ENCODE assay signal across 30 cellular contexts in the genomic region with DNA sequence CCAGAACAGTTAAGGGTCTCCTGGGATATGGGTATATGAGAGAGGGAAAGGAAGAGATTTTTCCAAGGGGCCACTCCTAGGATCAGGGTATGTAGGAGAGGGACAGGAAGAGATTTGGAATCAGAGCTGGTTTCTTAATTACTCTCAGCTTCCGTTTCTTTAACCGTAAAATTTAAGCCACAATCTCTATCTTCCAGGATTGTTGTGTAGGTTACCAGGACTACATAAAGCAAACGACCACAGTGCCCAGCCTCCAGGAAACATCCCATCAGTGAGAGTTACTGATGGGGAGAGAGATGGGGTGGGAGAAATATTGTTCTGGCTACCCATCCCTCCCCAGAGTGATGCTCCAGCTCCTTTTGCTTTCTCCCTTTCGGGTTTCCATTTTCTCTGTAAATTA.
"Had no signal": no experiment of that assay in that cellular context is flagged by ENCODE, and none has a peak within 500 bp of the region (broad histone marks: within the 10 kb centered on the region; RNA-seq: fewer than 3 reads in every experiment).

No MANE protein-coding gene starts in this region.

- H3K27ac ChIP-seq: left lung, lower lobe of right lung, pancreas, prostate gland, skin epidermis, stomach, testis, thyroid gland, transverse colon, upper lobe of left lung, vagina had no signal

- H3K4me1 Mint-ChIP-seq: naive thymus-derived CD8-positive, alpha-beta T cell; neural crest cell; stimulated activated naive B cell treated with anti-CD40 and anti-IgM and Interleukin-4, amounts not matched to agents 10 μg/mL and 1 μg/mL and 100 μg/mL, for 72 hours had no signal

- H3K36me3 Mint-ChIP-seq: naive thymus-derived CD8-positive, alpha-beta T cell; stimulated activated naive B cell treated with anti-CD40 and anti-IgM and Interleukin-4, amounts not matched to agents 10 μg/mL and 1 μg/mL and 100 μg/mL, for 72 hours had no signal

- H3K36me3 ChIP-seq: left lung, lower lobe of right lung, pancreas, prostate gland, stomach, thyroid gland, transverse colon, upper lobe of left lung, vagina had no signal

- H3K4me3 ChIP-seq: left lung, lower lobe of right lung, pancreas, prostate gland, skin epidermis, stomach, testis, thyroid gland, transverse colon, upper lobe of left lung, vagina had no signal

- H3K9me3 ChIP-seq: left lung, lower lobe of right lung, pancreas, prostate gland, stomach, testis, thyroid gland, transverse colon, upper lobe of left lung, vagina had no signal

- H3K4me1 ChIP-seq: left lung, lower lobe of right lung, pancreas, prostate gland, stomach, testis, thyroid gland, transverse colon, upper lobe of left lung, vagina had no signal

- H3K27me3 ChIP-seq: left lung, pancreas, stomach, testis, thyroid gland, transverse colon, upper lobe of left lung, vagina had no signal

- H3K4me3 Mint-ChIP-seq: naive thymus-derived CD8-positive, alpha-beta T cell; nephron; neural crest cell; stimulated activated naive B cell treated with anti-CD40 and anti-IgM and Interleukin-4, amounts not matched to agents 10 μg/mL and 1 μg/mL and 100 μg/mL, for 72 hours had no signal

- FAIRE-seq: keratinocyte, pancreas had no signal

- H3K27ac Mint-ChIP-seq: naive thymus-derived CD8-positive, alpha-beta T cell; nephron; stimulated activated naive B cell treated with anti-CD40 and anti-IgM and Interleukin-4, amounts not matched to agents 10 μg/mL and 1 μg/mL and 100 μg/mL, for 72 hours had no signal

- H3K9me3 Mint-ChIP-seq: naive thymus-derived CD8-positive, alpha-beta T cell; nephron; neural crest cell; stimulated activated naive B cell treated with anti-CD40 and anti-IgM and Interleukin-4, amounts not matched to agents 10 μg/mL and 1 μg/mL and 100 μg/mL, for 72 hours had no signal

- ATAC-seq: left cardiac atrium; left lung; lower lobe of right lung; naive thymus-derived CD8-positive, alpha-beta T cell; pancreas; right cardiac atrium; sciatic nerve; stimulated activated naive B cell treated with anti-CD40 and anti-IgM and Interleukin-4, amounts not matched to agents 10 μg/mL and 1 μg/mL and 100 μg/mL, for 72 hours; stimulated activated naive CD8-positive, alpha-beta T cell treated with anti-CD3 and anti-CD28 coated beads, Interleukin-15, Interleukin-2, amounts not matched to agents 100 U/mL and 50 U/mL, for 24 hours had no signal

- H3K27me3 Mint-ChIP-seq: stimulated activated naive B cell treated with anti-CD40 and anti-IgM and Interleukin-4, amounts not matched to agents 10 μg/mL and 1 μg/mL and 100 μg/mL, for 72 hours had no signal

- DNase-seq: kidney glomerular epithelial cell; left cardiac atrium; left lung; lower lobe of right lung; mammary epithelial cell; mesenchymal stem cell; naive thymus-derived CD8-positive, alpha-beta T cell; nucleus accumbens; pancreas; posterior cingulate gyrus; retina; right cardiac atrium; stimulated activated CD4-positive, alpha-beta T cell treated with anti-CD3 and anti-CD28 coated beads, Interleukin-12 subunit alpha, Interleukin-12 subunit beta, amount 100 ng/mL, for 4 hours; stimulated activated CD4-positive, alpha-beta T cell treated with anti-CD3 and anti-CD28 coated beads, Interleukin-15, amount 100 ng/mL, for 24 hours; stimulated activated CD4-positive, alpha-beta T cell treated with anti-CD3 and anti-CD28 coated beads, Interleukin-2, amount 100 ng/mL, for 24 hours; stimulated activated CD4-positive, alpha-beta T cell treated with anti-CD3 and anti-CD28 coated beads, Interleukin-4, amount 100 ng/mL, for 1 hour; stimulated activated naive B cell treated with anti-CD40 and anti-IgM and Interleukin-4, amounts not matched to agents 10 μg/mL and 1 μg/mL and 100 μg/mL, for 72 hours; stimulated activated naive CD8-positive, alpha-beta T cell treated with anti-CD3 and anti-CD28 coated beads, Interleukin-15, Interleukin-2, amounts not matched to agents 100 U/mL and 50 U/mL, for 24 hours; stomach; testis; thyroid gland; transverse colon; upper lobe of left lung had no signal
